ENCODE assay signal across 18 cellular contexts in the genomic region with DNA sequence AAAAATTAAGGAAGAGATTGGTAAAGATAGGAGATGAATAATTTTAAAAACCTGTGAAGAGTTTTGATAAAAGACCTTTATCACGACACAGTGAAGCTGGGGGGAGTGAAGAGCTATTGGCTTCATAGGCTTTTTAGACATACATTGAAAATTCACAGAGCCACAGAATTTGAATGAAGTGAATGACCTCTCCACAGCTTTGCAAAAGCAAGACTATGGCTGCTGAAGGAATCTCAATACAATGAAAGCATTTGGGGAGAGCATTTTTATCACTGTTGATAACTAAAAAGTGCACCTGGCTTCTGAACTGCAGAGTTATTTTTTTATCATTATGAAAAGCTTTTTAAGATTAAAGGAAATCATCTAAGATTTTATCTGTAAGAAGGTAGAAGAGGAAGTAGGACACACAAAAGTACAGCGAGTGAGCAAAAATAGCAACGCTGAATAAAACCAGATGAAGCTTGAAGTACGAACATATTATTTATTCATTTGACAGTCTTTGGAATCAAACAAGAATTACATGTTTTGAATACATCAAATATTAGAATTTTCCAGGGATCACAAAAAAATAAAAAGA.
"Had no signal": no experiment of that assay in that cellular context is flagged by ENCODE, and none has a peak within 500 bp of the region (broad histone marks: within the 10 kb centered on the region; RNA-seq: fewer than 3 reads in every experiment).

No MANE protein-coding gene starts in this region.

- H3K36me3 Mint-ChIP-seq: activated CD4-positive, alpha-beta memory T cell treated with anti-CD3 and anti-CD28 coated beads for 36 hours; immature natural killer cell; natural killer cell had no signal

- H3K27me3 Mint-ChIP-seq: activated B cell treated with CpG ODN at 0.5 μM for 24 hours; activated CD4-positive, alpha-beta memory T cell treated with anti-CD3 and anti-CD28 coated beads for 36 hours; activated CD4-positive, alpha-beta T cell treated with anti-CD3 and anti-CD28 coated beads for 36 hours had no signal

- H3K4me3 Mint-ChIP-seq: activated B cell treated with CpG ODN at 0.5 μM for 24 hours; activated CD4-positive, alpha-beta memory T cell treated with anti-CD3 and anti-CD28 coated beads for 36 hours; activated CD4-positive, alpha-beta T cell treated with anti-CD3 and anti-CD28 coated beads for 36 hours; immature natural killer cell; natural killer cell had no signal

- ATAC-seq: activated CD4-positive, alpha-beta T cell treated with anti-CD3 and anti-CD28 coated beads for 36 hours; body of pancreas; left lobe of liver; natural killer cell; pancreas; psoas muscle; stimulated activated naive CD8-positive, alpha-beta T cell treated with anti-CD3 and anti-CD28 coated beads, Interleukin-15, Interleukin-2, amounts not matched to agents 100 U/mL and 50 U/mL, for 24 hours; upper lobe of right lung had no signal

- H3K27ac Mint-ChIP-seq: activated B cell treated with CpG ODN at 0.5 μM for 24 hours; activated CD4-positive, alpha-beta memory T cell treated with anti-CD3 and anti-CD28 coated beads for 36 hours; activated CD4-positive, alpha-beta T cell treated with anti-CD3 and anti-CD28 coated beads for 36 hours; activated T-helper 2 cell treated with anti-CD3 and anti-CD28 coated beads, Interferon-gamma antibody, Interleukin-2, Interleukin-4, amounts not matched to agents 10 μg/mL and 5 μg/mL and 100 μg/mL, durations not matched to agents 14 hours and 24 hours and 36 hours; immature natural killer cell; natural killer cell had no signal

- DNase-seq: activated B cell treated with CpG ODN at 0.5 μM for 24 hours; activated CD4-positive, alpha-beta memory T cell treated with anti-CD3 and anti-CD28 coated beads for 36 hours; activated CD4-positive, alpha-beta T cell treated with anti-CD3 and anti-CD28 coated beads for 36 hours; activated naive CD4-positive, alpha-beta T cell; anterior cingulate cortex; body of pancreas; effector memory CD4-positive, alpha-beta T cell; glutamatergic neuron; immature natural killer cell; natural killer cell; pancreas; psoas muscle; stimulated activated CD4-positive, alpha-beta T cell treated with anti-CD3 and anti-CD28 coated beads, Interleukin-4, amount 100 ng/mL, for 24 hours; stimulated activated naive CD8-positive, alpha-beta T cell treated with anti-CD3 and anti-CD28 coated beads, Interleukin-15, Interleukin-2, amounts not matched to agents 100 U/mL and 50 U/mL, for 24 hours; T1000; upper lobe of right lung had no signal

- H3K9me3 Mint-ChIP-seq: activated B cell treated with CpG ODN at 0.5 μM for 24 hours; activated CD4-positive, alpha-beta memory T cell treated with anti-CD3 and anti-CD28 coated beads for 36 hours; activated T-helper 2 cell treated with anti-CD3 and anti-CD28 coated beads, Interferon-gamma antibody, Interleukin-2, Interleukin-4, amounts not matched to agents 10 μg/mL and 5 μg/mL and 100 μg/mL, durations not matched to agents 14 hours and 24 hours and 36 hours had no signal

- H3K4me1 Mint-ChIP-seq: activated B cell treated with CpG ODN at 0.5 μM for 24 hours, immature natural killer cell, natural killer cell had no signal
